ENCODE assay signal across 9 cellular contexts in genomic region chr6:3848380-3848779, GRCh38. TPM values are rescaled to one million over a fixed set of nuclear protein-coding genes. Genes with fewer than 3 reads are reported as not detected.
DNase-seq lines count a peak whose midpoint lies in the region; ATAC-seq, FAIRE-seq and TF ChIP-seq lines count a peak whose summit lies in the region.
"Had no signal": no experiment of that assay in that cellular context is flagged by ENCODE, and none has a peak within 500 bp of the region (broad histone marks: within the 10 kb centered on the region; RNA-seq: fewer than 3 reads in every experiment).

No MANE protein-coding gene starts in this region.

- H3K4me3 ChIP-seq in GM12878, result peak overlapping the region; percentile 43; the same call in 1 of the 2 replicates
- peak overlapping the region; percentile 71 for H3K4me3 ChIP-seq in thoracic aorta

- H3K9ac ChIP-seq in GM12878 (ENCODE audit: control insufficient read depth, insufficient read depth, low read length), result no peak overlapping the region

- H3K36me3 ChIP-seq in GM12878 (ENCODE audit: control insufficient read depth in 2 of 2, insufficient read depth in 2 of 2, low read length in 1 of 2) (no peaks in the 10 kb centered on the region), thoracic aorta (no peaks in the 10 kb centered on the region)

- CTCF ChIA-PET in activated CD4-positive, alpha-beta T cell treated with anti-CD3 and anti-CD28 coated beads, Interleukin-2, amount 10 ng/mL, durations not matched to agents 7 days and 5 days (lab: Charles Lee), result interaction anchor here (0.6 to 3.4 kb wide), 43 partner anchors 8 to 1045 kb away, joined by 3 to 33 read pairs (median 4); partner anchors contain the start of gene ECI2
- CTCF ChIA-PET in GM12878 (lab: Yijun Ruan, JAX), result interaction anchor here (0.6 to 2.3 kb wide), 12 partner anchors 14 to 740 kb away, joined by 3 to 7 read pairs (median 3); a partner anchor contains a TSS

- H3K36me3 Mint-ChIP-seq in activated CD4-positive, alpha-beta T cell treated with anti-CD3 and anti-CD28 coated beads, Interleukin-2, amount 10 ng/mL, durations not matched to agents 7 days and 5 days (ENCODE audit: low read depth), result peaks cover 20% of the 10 kb centered on the region

- WGBS in GM12878 (ENCODE audit: insufficient coverage, insufficient replicate concordance, low lambda C conversion rate, missing lambda C conversion rate), result 90% methylated on average over 9 of the region's 9 CpGs

- H3K79me2 ChIP-seq in GM12878 (ENCODE audit: control insufficient read depth, insufficient read depth, low read length), result peaks cover 4% of the 10 kb centered on the region

- TF ChIP-seq EP300 in GM12878 (IDR thresholded peaks at IDR 0.05; ENCODE audit: borderline replicate concordance in 1 of 2, control insufficient read depth in 1 of 2, low read depth in 2 of 2, low read length in 2 of 2), result no peak

- peak overlapping the region; percentile 75 for H3K27ac Mint-ChIP-seq in activated CD4-positive, alpha-beta T cell treated with anti-CD3 and anti-CD28 coated beads, Interleukin-2, amount 10 ng/mL, durations not matched to agents 7 days and 5 days

- no peaks in the 10 kb centered on the region for H4K20me1 ChIP-seq in GM12878 (ENCODE audit: control insufficient read depth, insufficient read depth)

- RAD21 ChIA-PET in GM12878 (lab: Charles Lee; ENCODE audit: unreplicated experiment), result interaction anchor here (1.1 to 1.3 kb wide), 2 partner anchors 47 to 130 kb away, joined by 3 to 6 read pairs; no protein-coding TSS in a partner anchor

- intact Hi-C loops in GM12878 (cut with micrococcal nuclease; ENCODE audit: unreplicated experiment), result no loop called here

- FAIRE-seq in GM12878 (lab: Jason Lieb, UNC), result no peak

- no peak for TF ChIP-seq POLR2A in GM12878 (IDR thresholded peaks at IDR 0.05; ENCODE audit: low read depth, low read length)

- no peak for DNase-seq in activated CD4-positive, alpha-beta T cell treated with anti-CD3 and anti-CD28 coated beads, Interleukin-2, amount 10 ng/mL, durations not matched to agents 7 days and 5 days
- DNase-seq in activated CD4-positive, alpha-beta T cell treated with anti-CD3 and anti-CD28 coated beads, Interleukin-2, amount 50 U/mL, for 4 hours, result no peak
- DNase-seq in GM12878 (ENCODE audit: low read depth, low spot score) (no peak), left kidney (ENCODE audit: low read depth, low spot score) (peak; percentile 48), thoracic aorta (ENCODE audit: low spot score) (no peak), NCI-H345 (lab: John Stamatoyannopoulos, UW) (no peak), NCI-H526 (lab: John Stamatoyannopoulos, UW) (no peak), NCI-H1105 (lab: John Stamatoyannopoulos, UW) (no peak)
- DNase-seq: Kasumi-1 had no signal

- SMC1A ChIA-PET in GM12878 (lab: Charles Lee; ENCODE audit: uncharacterized antibody, unreplicated experiment), result interaction anchor here (1.0 to 1.2 kb wide), 2 partner anchors 130 to 175 kb away, joined by 3 read pairs; no protein-coding TSS in a partner anchor

- H3K4me1 Mint-ChIP-seq in activated CD4-positive, alpha-beta T cell treated with anti-CD3 and anti-CD28 coated beads, Interleukin-2, amount 10 ng/mL, durations not matched to agents 7 days and 5 days, result peaks cover 24% of the 10 kb centered on the region

- H3K9me3 ChIP-seq in GM12878 (replicated peaks; ENCODE audit: control insufficient read depth, insufficient read depth, low read length) (no peaks in the 10 kb centered on the region; the same call in 2 of the 3 replicates), thoracic aorta (no peaks in the 10 kb centered on the region)

- H3K27me3 ChIP-seq in GM12878 (replicated peaks in 1 of 2; ENCODE audit: control insufficient read depth in 2 of 2, insufficient read depth in 2 of 2, low read length in 1 of 2), result no peaks in the 10 kb centered on the region
- H3K27me3 ChIP-seq in thoracic aorta (replicated peaks; ENCODE audit: insufficient read depth), result no peaks in the 10 kb centered on the region

- ATAC-seq in GM12878 (no peak), thoracic aorta (ENCODE audit: insufficient number of reproducible peaks, low FRiP score, low read depth) (no peak)

- H2AFZ ChIP-seq in GM12878 (ENCODE audit: control insufficient read depth, low read depth, low read length), result peak overlapping the region; percentile 82

- H3K27ac ChIP-seq in GM12878 (ENCODE audit: control insufficient read depth, insufficient read depth), result no peak overlapping the region
- peak overlapping the region; percentile 64 to 66 for H3K27ac ChIP-seq in thoracic aorta

- POLR2A ChIA-PET in activated CD4-positive, alpha-beta T cell treated with anti-CD3 and anti-CD28 coated beads, Interleukin-2, amount 10 ng/mL, durations not matched to agents 7 days and 5 days (lab: Charles Lee), result interaction anchor here (1.7 kb wide), 1 partner anchor 173 kb away, joined by 4 read pairs; a partner anchor contains a TSS
- POLR2A ChIA-PET in GM12878 (lab: Charles Lee), result no interaction called here

- H3K4me2 ChIP-seq in GM12878 (ENCODE audit: control insufficient read depth, insufficient read depth), result peak overlapping the region; percentile 71; the same call in 1 of the 2 replicates

- BruUV-seq in GM12878 (replicated peaks; lab: Mats Ljungman, UMichigan), result no TSS peak

- H3K4me3 Mint-ChIP-seq in activated CD4-positive, alpha-beta T cell treated with anti-CD3 and anti-CD28 coated beads, Interleukin-2, amount 10 ng/mL, durations not matched to agents 7 days and 5 days, result peak overlapping the region; percentile 73

- H3K4me1 ChIP-seq in GM12878 (ENCODE audit: control insufficient read depth, insufficient read depth, low read length) (peaks cover 15% of the 10 kb centered on the region), thoracic aorta (ENCODE audit: control insufficient read depth in 1 of 2, low read depth in 2 of 2) (peaks cover 22 to 52% of the 10 kb centered on the region in 2 donors)

- TF ChIP-seq CTCF in GM12878 (IDR thresholded peaks at IDR 0.05 in 2 of 3, conservative IDR thresholded peaks at IDR 0.05 in 1 of 3; ENCODE audit: control insufficient read depth in 2 of 3, extremely low read depth in 1 of 3, insufficient read depth in 1 of 3, low read depth in 3 of 3, low read length in 3 of 3) (no peak), thoracic aorta (IDR thresholded peaks at IDR 0.05) (no peak)

- in situ Hi-C loops in GM12878 (cut with MboI), result no loop called here

- peaks cover 9% of the 10 kb centered on the region for H3K9me3 Mint-ChIP-seq in activated CD4-positive, alpha-beta T cell treated with anti-CD3 and anti-CD28 coated beads, Interleukin-2, amount 10 ng/mL, durations not matched to agents 7 days and 5 days

- TF ChIP-seq RAD21 in GM12878 (IDR thresholded peaks at IDR 0.05; ENCODE audit: insufficient read depth, low read depth, low read length), result no peak

- no peaks in the 10 kb centered on the region for H3K27me3 Mint-ChIP-seq in activated CD4-positive, alpha-beta T cell treated with anti-CD3 and anti-CD28 coated beads, Interleukin-2, amount 10 ng/mL, durations not matched to agents 7 days and 5 days

TF ChIP-seq in GM12878, 131 proteins besides CTCF, POLR2A, EP300 and RAD21:
- TF ChIP-seq GABPA (IDR thresholded peaks at IDR 0.05; ENCODE audit: low read depth) (no peak), KLF5 (IDR thresholded peaks at IDR 0.05; ENCODE audit: partially characterized antibody) (no peak), YY1 (IDR thresholded peaks at IDR 0.05; ENCODE audit: low read depth, low read length) (no peak), ASH2L (IDR thresholded peaks at IDR 0.05; ENCODE audit: borderline replicate concordance, low read depth) (no peak), TCF3 (IDR thresholded peaks at IDR 0.05; ENCODE audit: borderline replicate concordance, insufficient read depth, low read depth, low read length) (no peak)
TF ChIP-seq in GM12878: peak in this region for 0.

RNA-seq across cellular contexts. Expression of gene FAM50B, which starts 0.8 kb away (rescaled TPM):
- 10 to 100 TPM; 12.0 to 12.7 TPM for total RNA-seq in activated CD4-positive, alpha-beta T cell treated with anti-CD3 and anti-CD28 coated beads, Interleukin-2, amount 10 ng/mL, durations not matched to agents 7 days and 5 days
- total RNA-seq in GM12878 (2013; cell fraction: nucleolus; rRNA removed), result 1.2 TPM in 2 replicates
- total RNA-seq in GM12878 (2014; rRNA removed) (8.0 and 8.2 TPM in 2 replicates), GM12878 (2014; rRNA removed; fragmentation: Illumina TruSeq; extraction: Trizol) (2.8 and 3.5 TPM in 2 replicates), GM12878 (2021) (9.3 and 10.0 TPM in 2 replicates), thoracic aorta (10 to 100 TPM; 12.4 to 17.3 TPM)
- 2.5 TPM for polyA plus RNA-seq in GM12878 (2011; ENCODE audit: low read depth)
- polyA plus RNA-seq in GM12878 (2011; rRNA removed) (0.35 and 0.58 TPM in 2 replicates), GM12878 (2014; fragmentation: Illumina TruSeq; extraction: Trizol) (1.5 and 2.8 TPM in 2 replicates), GM12878 (2014; fragmentation: Nextera tagmentation; extraction: Ambion mirVana) (1 to 10 TPM in 1 of 2 experiments, under 1 TPM in 1; 0.69 to 1.1 TPM), GM12878 (2014; rRNA removed) (10.2 and 11.9 TPM in 2 replicates), GM12878 (2016; fragmentation: Nextera tagmentation; extraction: Ambion mirVana) (1 to 10 TPM; 9.3 to 9.6 TPM)
- polyA plus RNA-seq in GM12878 (2011; cell fraction: cytosol; rRNA removed), result 0.58 and 0.84 TPM in 2 replicates
- 0.64 and 1.1 TPM in 2 replicates for polyA plus RNA-seq in GM12878 (2011; cell fraction: nucleus; rRNA removed)
- 5.9 and 6.8 TPM in 2 replicates for polyA plus RNA-seq in GM12878 (2012)
- 0.22 and 0.41 TPM in 2 replicates for polyA minus RNA-seq in GM12878 (2011; rRNA and poly(A)+ RNA removed)
- polyA minus RNA-seq in GM12878 (2011; cell fraction: cytosol; rRNA and poly(A)+ RNA removed), result not detected in 2 replicates
- polyA minus RNA-seq in GM12878 (2011; cell fraction: nucleus; rRNA and poly(A)+ RNA removed), result 0.73 TPM in 1 of 2 replicates, not detected in the other
